8 cellular contexts compared by ENCODE assay signal in the genomic region with DNA sequence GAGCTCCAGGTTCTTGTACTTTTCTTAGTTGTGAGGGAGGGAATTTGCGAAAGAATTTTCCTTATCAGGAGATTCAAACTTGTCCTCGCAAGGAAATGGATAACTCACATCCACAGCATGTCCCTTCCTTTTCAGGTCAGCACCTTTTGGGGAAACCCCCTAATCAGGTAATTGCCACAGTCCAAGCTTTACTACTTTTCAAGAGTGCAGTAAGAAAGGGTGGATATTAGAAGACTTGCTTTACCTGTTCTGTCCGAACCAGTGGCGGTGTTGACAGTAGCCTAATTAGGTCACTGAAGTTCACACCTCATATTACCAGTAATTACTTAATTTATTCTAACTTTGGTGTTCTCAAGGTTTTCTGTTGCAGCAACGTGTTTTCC. TPM values are rescaled to one million over a fixed set of nuclear protein-coding genes. Genes with fewer than 3 reads are reported as not detected.
DNase-seq lines count a peak whose midpoint lies in the region; ATAC-seq and TF ChIP-seq lines count a peak whose summit lies in the region.

No MANE protein-coding gene starts in this region.

- H3K36me3 Mint-ChIP-seq in CD14-positive monocyte: no peaks in the 10 kb centered on the region
- H3K36me3 Mint-ChIP-seq in activated naive CD8-positive, alpha-beta T cell treated with anti-CD3 and anti-CD28 coated beads, Interleukin-2, amount 50 U/mL, for 24 hours (ENCODE audit: low read depth): peaks cover 29% of the 10 kb centered on the region

- H3K27ac Mint-ChIP-seq in CD14-positive monocyte: peak overlapping the region in 4 of 7 donors; percentile 32 to 85 (median 82)
- H3K27ac Mint-ChIP-seq in activated naive CD8-positive, alpha-beta T cell treated with anti-CD3 and anti-CD28 coated beads, Interleukin-2, amount 50 U/mL, for 24 hours: peak overlapping the region; percentile 94

- peaks cover 0 to 4% (median 2%) of the 10 kb centered on the region in 7 donors for H3K9me3 Mint-ChIP-seq in CD14-positive monocyte
- H3K9me3 Mint-ChIP-seq in activated naive CD8-positive, alpha-beta T cell treated with anti-CD3 and anti-CD28 coated beads, Interleukin-2, amount 50 U/mL, for 24 hours: no peaks in the 10 kb centered on the region

- peak overlapping the region; percentile 68 to 75 for H3K27ac ChIP-seq in thoracic aorta

- ATAC-seq in GM19452 (IDR thresholded peaks at IDR 0.05; ENCODE audit: unreplicated experiment) (peak; percentile 15), HG03442 (IDR thresholded peaks at IDR 0.05; ENCODE audit: unreplicated experiment) (peak; percentile 10), thoracic aorta (ENCODE audit: insufficient number of reproducible peaks, low FRiP score, low read depth) (no peak)
- no peak for ATAC-seq in activated naive CD8-positive, alpha-beta T cell treated with anti-CD3 and anti-CD28 coated beads, Interleukin-2, amount 50 U/mL, for 24 hours

- TF ChIP-seq CTCF in CD14-positive monocyte (IDR thresholded peaks at IDR 0.05) (no peak), kidney epithelial cell (IDR thresholded peaks at IDR 0.05; ENCODE audit: insufficient read depth, low read length, poor library complexity, severe bottlenecking) (no peak), thoracic aorta (IDR thresholded peaks at IDR 0.05) (no peak)

- H3K36me3 ChIP-seq in kidney epithelial cell (ENCODE audit: control insufficient read depth, insufficient read depth, low read length) (no peaks in the 10 kb centered on the region), thoracic aorta (no peaks in the 10 kb centered on the region)

- H3K4me1 ChIP-seq in thoracic aorta (ENCODE audit: control insufficient read depth in 1 of 2, low read depth in 2 of 2): peaks cover 18 to 55% of the 10 kb centered on the region in 2 donors

- H3K4me3 ChIP-seq in kidney epithelial cell (ENCODE audit: low read depth, low read length) (peak overlapping the region; percentile 79), thoracic aorta (peak overlapping the region; percentile 98)

- peak overlapping the region; percentile 94 to 98 for H3K4me3 Mint-ChIP-seq in CD14-positive monocyte
- H3K4me3 Mint-ChIP-seq in activated naive CD8-positive, alpha-beta T cell treated with anti-CD3 and anti-CD28 coated beads, Interleukin-2, amount 50 U/mL, for 24 hours: peak overlapping the region; percentile 96

- H3K27me3 Mint-ChIP-seq in CD14-positive monocyte (ENCODE audit: low read depth in 3 of 3): peaks cover 0 to 2% (median 0%) of the 10 kb centered on the region in 3 donors
- H3K27me3 Mint-ChIP-seq in activated naive CD8-positive, alpha-beta T cell treated with anti-CD3 and anti-CD28 coated beads, Interleukin-2, amount 50 U/mL, for 24 hours: no peaks in the 10 kb centered on the region

- intact Hi-C loops in CD14-positive monocyte (cut with micrococcal nuclease): no loop called here

- H3K4me1 Mint-ChIP-seq in CD14-positive monocyte: peaks cover 26% of the 10 kb centered on the region
- H3K4me1 Mint-ChIP-seq in activated naive CD8-positive, alpha-beta T cell treated with anti-CD3 and anti-CD28 coated beads, Interleukin-2, amount 50 U/mL, for 24 hours: peaks cover 50% of the 10 kb centered on the region

- DNase-seq in CD14-positive monocyte (ENCODE audit: low spot score): no peak
- DNase-seq in activated naive CD8-positive, alpha-beta T cell treated with anti-CD3 and anti-CD28 coated beads, Interleukin-2, amount 50 U/mL, for 24 hours: no peak
- no peak for DNase-seq in kidney epithelial cell (ENCODE audit: low read depth)
- no peak for DNase-seq in thoracic aorta (ENCODE audit: low spot score)
- no peak for DNase-seq in superior temporal gyrus (ENCODE audit: extremely low spot score)
- DNase-seq in NOMO-1 (lab: John Stamatoyannopoulos, UW; ENCODE audit: unreplicated experiment in 2 of 2): no peak

- H3K27me3 ChIP-seq in kidney epithelial cell (ENCODE audit: control insufficient read depth, insufficient read depth, low read length) (no peaks in the 10 kb centered on the region), thoracic aorta (replicated peaks; ENCODE audit: insufficient read depth) (no peaks in the 10 kb centered on the region)

- no peaks in the 10 kb centered on the region for H3K9me3 ChIP-seq in thoracic aorta

RNA-seq across cellular contexts. Expression of a gene that starts 6.7 kb away (rescaled TPM):
- not detected for polyA plus RNA-seq in CD14-positive monocyte
- total RNA-seq in kidney epithelial cell (not detected in 2 replicates), thoracic aorta (not detected)

Comparison
In these comparisons a context has a peak if more than half of its experiments do, and no peak if none do; other contexts are left out.
1. ATAC-seq: peak in GM19452 (single experiment) and HG03442 (single experiment); none in activated naive CD8-positive, alpha-beta T cell treated with anti-CD3 and anti-CD28 coated beads, Interleukin-2, amount 50 U/mL, for 24 hours (single experiment) and thoracic aorta (single experiment).